20 cellular contexts compared by ENCODE assay signal in the genomic region with DNA sequence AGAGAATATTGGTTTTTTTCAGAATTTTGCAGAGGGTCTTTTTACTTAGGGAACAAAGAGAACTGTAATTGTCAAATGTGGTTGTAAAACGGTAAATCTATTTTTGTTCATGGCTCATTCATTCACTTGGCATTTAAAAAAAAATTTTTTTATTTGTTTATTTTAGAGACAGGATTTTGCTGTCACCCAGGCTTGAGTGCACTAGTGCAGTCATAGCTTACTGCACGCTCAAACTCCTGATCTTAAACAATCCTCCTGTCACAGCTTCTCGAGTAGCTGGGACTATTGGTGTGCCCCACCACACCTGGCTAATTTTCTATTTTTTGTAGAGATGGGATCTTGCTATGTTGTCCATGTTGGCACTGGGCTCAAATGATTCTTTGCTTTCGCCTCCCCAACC.
DNase-seq lines count a peak whose midpoint lies in the region; ATAC-seq and TF ChIP-seq lines count a peak whose summit lies in the region.
"Had no signal": no experiment of that assay in that cellular context is flagged by ENCODE, and none has a peak within 500 bp of the region (broad histone marks: within the 10 kb centered on the region; RNA-seq: fewer than 3 reads in every experiment).

No MANE protein-coding gene starts in this region.

- in situ Hi-C loops in IMR-90 (cut with MboI; ENCODE audit: low sequenced_read_pairs): loop anchor here (25.0 kb wide), 1 partner anchor 682 kb away; no protein-coding TSS in a partner anchor

- H3K9me3 Mint-ChIP-seq in chondrocyte (ENCODE audit: low read depth): no peaks in the 10 kb centered on the region
- H3K9me3 Mint-ChIP-seq: CD4-positive, alpha-beta T cell; CD8-positive, alpha-beta memory T cell had no signal

- H3K9me1 ChIP-seq in IMR-90 (ENCODE audit: insufficient read depth, low read length): peaks cover 6% of the 10 kb centered on the region; the same call in 1 of the 2 replicates

- no peak overlapping the region for H2BK120ac ChIP-seq in IMR-90 (ENCODE audit: low read depth, low read length)

- TF ChIP-seq CTCF in IMR-90 (conservative IDR thresholded peaks at IDR 0.05; ENCODE audit: low read depth, low read length) (no peak), chondrocyte (IDR thresholded peaks at IDR 0.05) (no peak), osteoblast (IDR thresholded peaks at IDR 0.05; ENCODE audit: extremely low read depth, low read depth, low read length) (no peak)

- H3K79me2 ChIP-seq in osteoblast (ENCODE audit: insufficient read depth, low read length): peaks cover 62% of the 10 kb centered on the region

- peak; percentile 61 for DNase-seq in EH (ENCODE audit: low read depth)
- peak; percentile 14 for DNase-seq in IMR-90
- no peak for DNase-seq in chondrocyte (ENCODE audit: low spot score)
- DNase-seq in osteoblast (ENCODE audit: insufficient read length, low spot score, missing footprints): peak; percentile 26
- no peak for DNase-seq in NK-92 (lab: John Stamatoyannopoulos, UW; ENCODE audit: unreplicated experiment)
- no peak for DNase-seq in middle frontal gyrus (ENCODE audit: extremely low spot score, low spot score)
- no peak for DNase-seq in islet precursor cell
- DNase-seq: AML-193; BE2C; CD4-positive, alpha-beta T cell; CD8-positive, alpha-beta memory T cell; DMS 273 treated with DMSO at 0.1 percent for 48 hours; DMS79; GF-D8; GOT3 had no signal

- H3K36me3 ChIP-seq in IMR-90 (ENCODE audit: control insufficient read depth, insufficient read depth, low read length) (peaks cover 2% of the 10 kb centered on the region), osteoblast (ENCODE audit: insufficient read depth, low read length) (no peaks in the 10 kb centered on the region)
- H3K36me3 ChIP-seq: BE2C, HAP-1 had no signal

- H4K20me1 ChIP-seq in IMR-90 (ENCODE audit: insufficient read depth, low read length) (peaks cover 42% of the 10 kb centered on the region; the same call in 1 of the 2 replicates), osteoblast (ENCODE audit: insufficient read depth, low read length) (peaks cover 8% of the 10 kb centered on the region)
- H4K20me1 ChIP-seq: BLaER1 treated with 17β-estradiol and CSF1 and Interleukin-3, amounts not matched to agents 10 nM and 100 nM had no signal

- no peak; the same call in 1 of the 2 replicates for ATAC-seq in IMR-90 (ENCODE audit: low read depth)
- ATAC-seq in activated CD4-positive, CD25-positive, alpha-beta regulatory T cell treated with anti-CD3 and anti-CD28 coated beads, Interleukin-2, amount 50 U/mL, for 24 hours: no peak

- H3K4me1 ChIP-seq in IMR-90 (ENCODE audit: control insufficient read depth, insufficient read depth, low read length): no peaks in the 10 kb centered on the region; the same call in 1 of the 2 replicates
- no peaks in the 10 kb centered on the region for H3K4me1 ChIP-seq in osteoblast (ENCODE audit: insufficient read depth, low read length)
- H3K4me1 ChIP-seq: BE2C, HAP-1 had no signal

- no peak overlapping the region for H3K4me3 ChIP-seq in IMR-90 (ENCODE audit: insufficient read depth, low read depth, low read length)
- no peak overlapping the region for H3K4me3 ChIP-seq in osteoblast (ENCODE audit: insufficient read depth, low read length)
- H3K4me3 ChIP-seq: BLaER1 treated with 17β-estradiol and CSF1 and Interleukin-3, amounts not matched to agents 10 nM and 100 nM; HAP-1 had no signal

- no peak overlapping the region for H2BK5ac ChIP-seq in IMR-90 (ENCODE audit: low read depth, low read length, poor library complexity, severe bottlenecking)

- CTCF ChIA-PET in IMR-90 (lab: Yijun Ruan, JAX): interaction anchor here (1.2 kb wide), 1 partner anchor 715 kb away, joined by 3 read pairs; no protein-coding TSS in a partner anchor

- POLR2A ChIA-PET in IMR-90 (lab: Charles Lee; ENCODE audit: unreplicated experiment): no interaction called here

- H4K5ac ChIP-seq in IMR-90 (ENCODE audit: low read depth, low read length): no peak overlapping the region

- no peaks in the 10 kb centered on the region for H3K27me3 Mint-ChIP-seq in chondrocyte (ENCODE audit: low read depth)
- H3K27me3 Mint-ChIP-seq: CD4-positive, alpha-beta T cell; CD8-positive, alpha-beta memory T cell had no signal

- H2BK20ac ChIP-seq in IMR-90 (ENCODE audit: low read depth, low read length): no peak overlapping the region

- H2AK9ac ChIP-seq in IMR-90 (replicated peaks; ENCODE audit: low read depth, low read length, poor library complexity): no peak overlapping the region

- H3K9me3 ChIP-seq in IMR-90 (ENCODE audit: control insufficient read depth, insufficient read depth, low read length) (no peaks in the 10 kb centered on the region), osteoblast (ENCODE audit: low read depth, low read length) (no peaks in the 10 kb centered on the region)
- H3K9me3 ChIP-seq: BE2C; BLaER1 treated with 17β-estradiol and CSF1 and Interleukin-3, amounts not matched to agents 10 nM and 100 nM; HAP-1 had no signal

- no peak overlapping the region for H3K4me2 ChIP-seq in IMR-90 (ENCODE audit: low read depth, low read length)
- H3K4me2 ChIP-seq in osteoblast (ENCODE audit: insufficient read depth, low read length): no peak overlapping the region
- H3K4me2 ChIP-seq: BLaER1 treated with 17β-estradiol and CSF1 and Interleukin-3, amounts not matched to agents 10 nM and 100 nM had no signal

- peaks cover 43% of the 10 kb centered on the region for H3K4me1 Mint-ChIP-seq in chondrocyte (ENCODE audit: low read depth)

- H3K18ac ChIP-seq in IMR-90 (ENCODE audit: low read depth, low read length): no peak overlapping the region

- H3K23ac ChIP-seq in IMR-90 (ENCODE audit: low read depth, low read length): no peak overlapping the region

- H2AFZ ChIP-seq in IMR-90 (replicated peaks; ENCODE audit: low read length, poor library complexity) (no peak overlapping the region), osteoblast (ENCODE audit: low read length) (no peak overlapping the region)

- no peak overlapping the region for H3K27ac ChIP-seq in IMR-90 (ENCODE audit: insufficient read depth, low read length)
- no peak overlapping the region for H3K27ac ChIP-seq in osteoblast (ENCODE audit: low read depth, low read length)
- H3K27ac ChIP-seq: 22Rv1; BLaER1 treated with 17β-estradiol and CSF1 and Interleukin-3, amounts not matched to agents 10 nM and 100 nM had no signal

- no peak for TF ChIP-seq POLR2A in IMR-90 (IDR thresholded peaks at IDR 0.05; ENCODE audit: low read depth, low read length)

- no peak overlapping the region for H4K91ac ChIP-seq in IMR-90 (ENCODE audit: insufficient read depth, low read depth, low read length)

- H2BK15ac ChIP-seq in IMR-90 (ENCODE audit: low read depth, low read length): no peak overlapping the region

- H3K14ac ChIP-seq in IMR-90 (replicated peaks; ENCODE audit: low read depth, low read length): no peak overlapping the region

- intact Hi-C loops in IMR-90 (cut with micrococcal nuclease): no loop called here

- H4K8ac ChIP-seq in IMR-90 (ENCODE audit: low read depth in 2 of 2, low read length in 2 of 2): no peak overlapping the region

- H3K4ac ChIP-seq in IMR-90 (ENCODE audit: low read depth, low read length): no peak overlapping the region

- WGBS in IMR-90 (ENCODE audit: extremely low coverage in 2 of 2, insufficient read length in 1 of 2), 2 experiments: no CpG with 5 or more reads among the region's 4 CpGs

- no peaks in the 10 kb centered on the region for H3K36me3 Mint-ChIP-seq in chondrocyte (ENCODE audit: low read depth)

- H3K4me3 Mint-ChIP-seq in chondrocyte (ENCODE audit: unreplicated experiment): no peak overlapping the region
- H3K4me3 Mint-ChIP-seq: CD14-positive monocyte; CD4-positive, alpha-beta T cell; CD8-positive, alpha-beta memory T cell had no signal

- BruUV-seq in IMR-90 (replicated peaks; lab: Mats Ljungman, UMichigan): no TSS peak

- H3K79me1 ChIP-seq in IMR-90 (ENCODE audit: low read depth in 1 of 2, low read length in 2 of 2): peaks cover 53 to 84% of the 10 kb centered on the region in 2 experiments

- no peak overlapping the region for H3K9ac ChIP-seq in IMR-90 (ENCODE audit: low read depth, low read length)
- H3K9ac ChIP-seq: BLaER1 treated with 17β-estradiol and CSF1 and Interleukin-3, amounts not matched to agents 10 nM and 100 nM had no signal

- peak overlapping the region; percentile 30 for H3K27ac Mint-ChIP-seq in chondrocyte (ENCODE audit: unreplicated experiment)
- H3K27ac Mint-ChIP-seq: CD4-positive, alpha-beta T cell had no signal

- no peak for TF ChIP-seq RAD21 in IMR-90 (IDR thresholded peaks at IDR 0.05; ENCODE audit: low read length)

- dilution Hi-C loops in IMR-90 (cut with HindIII; ENCODE audit: low sequenced_read_pairs, unreplicated experiment): no loop called here

- no peak overlapping the region for H2AK5ac ChIP-seq in IMR-90 (ENCODE audit: low read depth, low read length)

- H3K56ac ChIP-seq in IMR-90 (ENCODE audit: extremely low read depth, insufficient read depth, low read length): no peak overlapping the region

- H3K27me3 ChIP-seq in IMR-90 (ENCODE audit: control insufficient read depth, insufficient read depth, low read length) (no peaks in the 10 kb centered on the region), osteoblast (ENCODE audit: insufficient read depth, low read length) (no peaks in the 10 kb centered on the region)
- H3K27me3 ChIP-seq: BE2C; BLaER1 treated with 17β-estradiol and CSF1 and Interleukin-3, amounts not matched to agents 10 nM and 100 nM had no signal

TF ChIP-seq in IMR-90, 13 proteins besides CTCF, POLR2A, EP300 and RAD21:
- TF ChIP-seq MXI1 (IDR thresholded peaks at IDR 0.05; ENCODE audit: borderline replicate concordance, low read depth, low read length) (no peak), USF2 (IDR thresholded peaks at IDR 0.05; ENCODE audit: low read depth, low read length) (no peak), FOS (IDR thresholded peaks at IDR 0.05; ENCODE audit: low read depth, low read length) (no peak), MAFK (IDR thresholded peaks at IDR 0.05; ENCODE audit: low read depth, low read length) (no peak), CEBPB (IDR thresholded peaks at IDR 0.05; ENCODE audit: low read depth, low read length) (no peak), SMC3 (IDR thresholded peaks at IDR 0.05; ENCODE audit: low read depth, low read length) (no peak), RCOR1 (IDR thresholded peaks at IDR 0.05; ENCODE audit: insufficient replicate concordance, low read length) (no peak)

Comparison
In these comparisons a context has a peak if more than half of its experiments do, and no peak if none do; other contexts are left out.
1. DNase-seq: peak in EH (single experiment), IMR-90 (single experiment) and osteoblast (single experiment); none in chondrocyte (single experiment), NK-92 (single experiment), middle frontal gyrus (single experiment) and islet precursor cell (single experiment).